ENCODE assay signal across 1 cellular context in genomic region chr1:119420638-119421037, GRCh38.
TF ChIP-seq lines count a peak whose summit lies in the region.

No MANE protein-coding gene starts in this region.

TF ChIP-seq in GM23338, 12 proteins besides CTCF, POLR2A, EP300 and RAD21 (continued from another document):
- TF ChIP-seq ZNF462 (CRISPR knock-in tag; IDR thresholded peaks at IDR 0.05) (no peak), ZNF331 (CRISPR knock-in tag; IDR thresholded peaks at IDR 0.05; ENCODE audit: low read depth) (no peak), STAT1 (IDR thresholded peaks at IDR 0.05; ENCODE audit: unreplicated experiment) (no peak), CREB1 (CRISPR knock-in tag; IDR thresholded peaks at IDR 0.05; ENCODE audit: low read depth) (no peak), JUNB (IDR thresholded peaks at IDR 0.05; ENCODE audit: unreplicated experiment) (no peak), EZH2 (IDR thresholded peaks at IDR 0.05; ENCODE audit: low read depth, unreplicated experiment) (no peak), EZH2phosphoT487 (IDR thresholded peaks at IDR 0.05; ENCODE audit: unreplicated experiment) (no peak)
